ENCODE assay signal across 8 cellular contexts in genomic region chr5:176596689-176597416, GRCh38. TPM values are rescaled to one million over a fixed set of nuclear protein-coding genes. Genes with fewer than 3 reads are reported as not detected.
DNase-seq lines count a peak whose midpoint lies in the region; ATAC-seq and TF ChIP-seq lines count a peak whose summit lies in the region.

No MANE protein-coding gene starts in this region.

- BruUV-seq in Calu3 (replicated peaks; lab: Mats Ljungman, UMichigan) = no TSS peak

- no peak for TF ChIP-seq CTCF in Calu3 (IDR thresholded peaks at IDR 0.05; ENCODE audit: unreplicated experiment)

- intact Hi-C loops in Calu3 (cut with micrococcal nuclease; ENCODE audit: unreplicated experiment) (no loop called here), sciatic nerve (cut with DNase I) (no loop called here)

- no peaks in the 10 kb centered on the region for H3K9me3 Mint-ChIP-seq in Calu3 (ENCODE audit: low read depth, unreplicated experiment)

- DNase-seq in Calu3 = peak; percentile 36
- DNase-seq in activated CD8-positive, alpha-beta memory T cell treated with anti-CD3 and anti-CD28 coated beads, Interleukin-2, amount 50 U/mL, for 48 hours = peak; percentile 82
- DNase-seq in fibroblast of gingiva (ENCODE audit: low read depth) = peak; percentile 16
- no peak for DNase-seq in sciatic nerve (ENCODE audit: low spot score)
- no peak for DNase-seq in DMS114 treated with DMSO at 0.1 percent for 48 hours (lab: John Stamatoyannopoulos, UW; ENCODE audit: unreplicated experiment)
- DNase-seq in NCI-H748 treated with DMSO at 0.1 percent for 48 hours (lab: John Stamatoyannopoulos, UW) = no peak
- no peak for DNase-seq in putamen (ENCODE audit: low spot score)

- H3K4me1 Mint-ChIP-seq in Calu3 (ENCODE audit: low read depth, unreplicated experiment) = no peaks in the 10 kb centered on the region

- H3K27me3 Mint-ChIP-seq in Calu3 (ENCODE audit: unreplicated experiment) = no peaks in the 10 kb centered on the region

- H3K27ac Mint-ChIP-seq in Calu3 (ENCODE audit: unreplicated experiment) = no peak overlapping the region

- CTCF ChIA-PET in Calu3 (lab: Charles Lee) = no interaction called here

- ATAC-seq in HG02981 (IDR thresholded peaks at IDR 0.05; ENCODE audit: unreplicated experiment) (peak; percentile 67), sciatic nerve (peak; percentile 44)

- H3K4me3 Mint-ChIP-seq in Calu3 (ENCODE audit: low read depth, unreplicated experiment) = peak overlapping the region; percentile 29

- H3K36me3 Mint-ChIP-seq in Calu3 (ENCODE audit: insufficient read depth, unreplicated experiment) = no peaks in the 10 kb centered on the region

RNA-seq across cellular contexts. Expression of gene GPRIN1, which starts 13.1 kb away (rescaled TPM):
- total RNA-seq in Calu3 (2022) (11.5 and 12.6 TPM in 2 replicates), sciatic nerve (0.53 TPM)

RNA-seq across cellular contexts. Expression of gene SNCB, which starts 33.5 kb away (rescaled TPM):
- total RNA-seq in Calu3 (2022) (not detected in 2 replicates), sciatic nerve (not detected)

RNA-seq across cellular contexts. Expression of gene EIF4E1B, which starts 33.6 kb away (rescaled TPM):
- total RNA-seq in Calu3 (2022) = not detected in 2 replicates
- total RNA-seq in sciatic nerve = not detected

RNA-seq across cellular contexts. Expression of gene CDHR2, which starts 47.7 kb away (rescaled TPM):
- total RNA-seq in Calu3 (2022) (7.8 and 13.3 TPM in 2 replicates), sciatic nerve (0.36 TPM)

RNA-seq across cellular contexts. Expression of gene TSPAN17, which starts 50.4 kb away (rescaled TPM):
- total RNA-seq in Calu3 (2022) = 66.3 and 67.7 TPM in 2 replicates
- total RNA-seq in sciatic nerve = 20.1 TPM

Comparison
In these comparisons a context has a peak if more than half of its experiments do, and no peak if none do; other contexts are left out.
1. DNase-seq: peak in Calu3 (single experiment), activated CD8-positive, alpha-beta memory T cell treated with anti-CD3 and anti-CD28 coated beads, Interleukin-2, amount 50 U/mL, for 48 hours (single experiment) and fibroblast of gingiva (single experiment); none in sciatic nerve (single experiment), DMS114 treated with DMSO at 0.1 percent for 48 hours (single experiment), NCI-H748 treated with DMSO at 0.1 percent for 48 hours (single experiment) and putamen (single experiment).